Comparison of ENCODE assay signal across 11 cellular contexts in genomic region chr1:228228601-228229074, GRCh38. TPM values are rescaled to one million over a fixed set of nuclear protein-coding genes. Genes with fewer than 3 reads are reported as not detected.
A peak's percentile ranks its signal among the peaks of the same experiment; 100 is the strongest.
DNase-seq lines count a peak whose midpoint lies in the region; ATAC-seq, FAIRE-seq and TF ChIP-seq lines count a peak whose summit lies in the region.
"Had no signal": no experiment of that assay in that cellular context is flagged by ENCODE, and none has a peak within 500 bp of the region (broad histone marks: within the 10 kb centered on the region; RNA-seq: fewer than 3 reads in every experiment).

No MANE protein-coding gene starts in this region.

- no peaks in the 10 kb centered on the region for H3K9me2 ChIP-seq in PC-3 (replicated peaks; ENCODE audit: low read length)

- DNase-seq in H54 (ENCODE audit: insufficient read length, low spot score) (no peak), PC-3 (peak; percentile 90), epithelial cell of proximal tubule (ENCODE audit: low read depth) (peak; percentile 69), gastrocnemius medialis (peak in 1 of 2 donors; percentile 47), tibial nerve (ENCODE audit: low spot score in 2 of 2) (no peak), neural progenitor cell (ENCODE audit: low spot score) (no peak), mesenteric fat pad (ENCODE audit: low spot score) (no peak), sigmoid colon (no peak)
- DNase-seq: cerebellar nuclear complex, NCI-H2081, substantia nigra had no signal

- no peak overlapping the region for H3K9ac ChIP-seq in PC-3 (ENCODE audit: low read length)
- H3K9ac ChIP-seq in neural progenitor cell: no peak overlapping the region

- intact Hi-C loops in PC-3 (cut with micrococcal nuclease): no loop called here
- intact Hi-C loops in gastrocnemius medialis (cut with DNase I; ENCODE audit: low total_unique reads): loop anchor here (5.0 kb wide), 1 partner anchor 54 kb away; no protein-coding TSS in a partner anchor
- intact Hi-C loops in sigmoid colon (cut with DNase I): no loop called here

- peaks cover 2% of the 10 kb centered on the region for H3K27me3 Mint-ChIP-seq in neural progenitor cell (ENCODE audit: insufficient read depth, low read depth)

- POLR2A ChIA-PET in PC-3 (lab: Charles Lee; ENCODE audit: unreplicated experiment): no interaction called here

- H3K79me2 ChIP-seq in PC-3 (ENCODE audit: low read length) (no peaks in the 10 kb centered on the region), neural progenitor cell (ENCODE audit: low read depth) (no peaks in the 10 kb centered on the region)

- H4K20me1 ChIP-seq in PC-3 (ENCODE audit: low read length): no peaks in the 10 kb centered on the region
- no peaks in the 10 kb centered on the region for H4K20me1 ChIP-seq in neural progenitor cell (ENCODE audit: low read depth)

- H3K9me3 ChIP-seq in PC-3 (ENCODE audit: low read length): no peaks in the 10 kb centered on the region
- no peaks in the 10 kb centered on the region for H3K9me3 ChIP-seq in gastrocnemius medialis
- H3K9me3 ChIP-seq in tibial nerve: peaks cover 0 to 23% (median 0%) of the 10 kb centered on the region in 4 donors
- no peaks in the 10 kb centered on the region for H3K9me3 ChIP-seq in neural progenitor cell (ENCODE audit: low read depth)
- H3K9me3 ChIP-seq in sigmoid colon: peaks cover 4 to 15% (median 8%) of the 10 kb centered on the region in 4 donors

- in situ Hi-C loops in gastrocnemius medialis (cut with MboI; ENCODE audit: low sequenced_read_pairs in 4 of 4): no loop called here

- H3K4me1 ChIP-seq in PC-3 (ENCODE audit: insufficient read depth, low read length) (peaks cover 16% of the 10 kb centered on the region), gastrocnemius medialis (peaks cover 86 to 93% of the 10 kb centered on the region in 2 donors), tibial nerve (no peaks in the 10 kb centered on the region), neural progenitor cell (no peaks in the 10 kb centered on the region), sigmoid colon (no peaks in the 10 kb centered on the region)

- H3K27me3 ChIP-seq in PC-3 (ENCODE audit: low read length) (no peaks in the 10 kb centered on the region), gastrocnemius medialis (no peaks in the 10 kb centered on the region), tibial nerve (no peaks in the 10 kb centered on the region), neural progenitor cell (no peaks in the 10 kb centered on the region), sigmoid colon (no peaks in the 10 kb centered on the region)

- H3F3A ChIP-seq in PC-3 (ENCODE audit: low read length, unreplicated experiment): no peaks in the 10 kb centered on the region
- no peaks in the 10 kb centered on the region for H3F3A ChIP-seq in neural progenitor cell (ENCODE audit: low read depth)

- TF ChIP-seq POLR2A in H54 (IDR thresholded peaks at IDR 0.05; ENCODE audit: low read depth, low read length): no peak
- no peak for TF ChIP-seq POLR2A in gastrocnemius medialis (IDR thresholded peaks at IDR 0.05)
- TF ChIP-seq POLR2A in tibial nerve (IDR thresholded peaks at IDR 0.05): no peak
- no peak for TF ChIP-seq POLR2A in sigmoid colon (IDR thresholded peaks at IDR 0.05)

- 57 to 58% methylated on average over 5 of the region's 5 CpGs for WGBS in tibial nerve, 2 donors
- WGBS in sigmoid colon, 2 donors: 75 to 82% methylated on average over 5 of the region's 5 CpGs

- H3K27ac ChIP-seq in PC-3 (ENCODE audit: low read length) (peak overlapping the region; percentile 34), gastrocnemius medialis (peak overlapping the region; percentile 97 to 100 (median 100)), tibial nerve (peak overlapping the region in 1 of 4 donors; percentile 15), neural progenitor cell (no peak overlapping the region), sigmoid colon (no peak overlapping the region)

- H3K4me3 ChIP-seq in PC-3 (ENCODE audit: low read length): no peak overlapping the region
- H3K4me3 ChIP-seq in epithelial cell of proximal tubule (ENCODE audit: low read depth, low read length): no peak overlapping the region
- H3K4me3 ChIP-seq in gastrocnemius medialis: peak overlapping the region in 1 of 4 donors; percentile 26
- H3K4me3 ChIP-seq in tibial nerve: no peak overlapping the region
- H3K4me3 ChIP-seq in neural progenitor cell: no peak overlapping the region
- H3K4me3 ChIP-seq in sigmoid colon: no peak overlapping the region

- peaks cover 17% of the 10 kb centered on the region for H3K36me3 ChIP-seq in PC-3 (ENCODE audit: low read depth, low read length)
- H3K36me3 ChIP-seq in gastrocnemius medialis: peaks cover 0 to 57% of the 10 kb centered on the region in 2 donors
- peaks cover 0 to 34% (median 0%) of the 10 kb centered on the region in 3 donors for H3K36me3 ChIP-seq in tibial nerve
- no peaks in the 10 kb centered on the region for H3K36me3 ChIP-seq in neural progenitor cell
- H3K36me3 ChIP-seq in sigmoid colon: peaks cover 0 to 12% (median 0%) of the 10 kb centered on the region in 4 donors

- no peak overlapping the region for H3K27ac Mint-ChIP-seq in neural progenitor cell

- peak; percentile 93 for ATAC-seq in PC-3
- peak; percentile 33 to 67 for ATAC-seq in gastrocnemius medialis

- H3K4me1 Mint-ChIP-seq in neural progenitor cell: no peaks in the 10 kb centered on the region

- H3K9me3 Mint-ChIP-seq in neural progenitor cell: peaks cover 11% of the 10 kb centered on the region

- peaks cover 52% of the 10 kb centered on the region for H3K36me3 Mint-ChIP-seq in neural progenitor cell

- H2AFZ ChIP-seq in PC-3 (ENCODE audit: low read length): no peak overlapping the region
- no peak overlapping the region for H2AFZ ChIP-seq in neural progenitor cell (replicated peaks)

- no TSS peak for BruUV-seq in PC-3 (replicated peaks; lab: Mats Ljungman, UMichigan)

- FAIRE-seq in H54 (lab: Jason Lieb, UNC): peak; percentile 20

- TF ChIP-seq CTCF in PC-3 (conservative IDR thresholded peaks at IDR 0.05; ENCODE audit: low read depth, low read length) (no peak), epithelial cell of proximal tubule (conservative IDR thresholded peaks at IDR 0.05; ENCODE audit: low read depth, low read length) (no peak), gastrocnemius medialis (IDR thresholded peaks at IDR 0.05 in 4 of 5, conservative IDR thresholded peaks at IDR 0.05 in 1 of 5) (no peak), tibial nerve (IDR thresholded peaks at IDR 0.05) (no peak), neural progenitor cell (IDR thresholded peaks at IDR 0.05) (no peak), sigmoid colon (IDR thresholded peaks at IDR 0.05) (no peak)

- no peak for TF ChIP-seq EP300 in tibial nerve (IDR thresholded peaks at IDR 0.05)
- TF ChIP-seq EP300 in sigmoid colon (IDR thresholded peaks at IDR 0.05): no peak

- H3K4me2 ChIP-seq in PC-3 (ENCODE audit: low read length) (peak overlapping the region; percentile 11; the same call in 1 of the 2 replicates), neural progenitor cell (no peak overlapping the region)

- CTCF ChIA-PET in PC-3 (lab: Charles Lee): no interaction called here

- H3K4me3 Mint-ChIP-seq in neural progenitor cell: no peak overlapping the region

RNA-seq across cellular contexts. Expression of gene OBSCN, which starts 20.8 kb away (rescaled TPM):
- 29.1 and 42.7 TPM in 2 replicates for total RNA-seq in PC-3 (2014; rRNA removed)
- 2.0 and 20.6 TPM in 2 replicates for total RNA-seq in epithelial cell of proximal tubule
- 1,000 to 10,000 TPM in 2 of 4 donors, 100 to 1,000 TPM in 2; 798 to 1,571 (median 1,162) TPM for total RNA-seq in gastrocnemius medialis
- total RNA-seq in tibial nerve: 10 to 100 TPM in 3 of 4 donors, 1 to 10 TPM in 1; 8.5 to 22.6 (median 19.0) TPM
- 5.1 and 14.9 TPM in 2 replicates for total RNA-seq in neural progenitor cell (ENCODE audit: low replicate concordance)
- total RNA-seq in mesenteric fat pad: 3.7 TPM
- total RNA-seq in sigmoid colon: 10 to 100 TPM; 12.1 to 21.0 (median 16.3) TPM
- 10 to 100 TPM in 1 of 3 donors, 1 to 10 TPM in 1, under 1 TPM in 1; 0.92 to 13.1 (median 2.4) TPM for polyA plus RNA-seq in sigmoid colon

Comparison
In these comparisons a context has a peak if more than half of its experiments do, and no peak if none do; other contexts are left out.
1. DNase-seq: peak in PC-3 (single experiment) and epithelial cell of proximal tubule (single experiment); none in H54 (single experiment), tibial nerve (0 of 2), neural progenitor cell (single experiment), mesenteric fat pad (single experiment) and sigmoid colon (single experiment).
2. H3K27ac ChIP-seq: peak in PC-3 (single experiment) and gastrocnemius medialis (4 of 4); none in neural progenitor cell (single experiment) and sigmoid colon (0 of 4).
3. RNA of gene OBSCN, which starts 20.8 kb away (total RNA-seq): 798 to 1,571 TPM in gastrocnemius medialis; 29.1 to 42.7 TPM in PC-3, 2.0 to 20.6 TPM in epithelial cell of proximal tubule, 8.5 to 22.6 TPM in tibial nerve, 12.1 to 21.0 TPM in sigmoid colon, 5.1 to 14.9 TPM in neural progenitor cell and 3.7 TPM in mesenteric fat pad (single experiment); every median in the first group is over 10 times any median in the second.